In the genomic region with DNA sequence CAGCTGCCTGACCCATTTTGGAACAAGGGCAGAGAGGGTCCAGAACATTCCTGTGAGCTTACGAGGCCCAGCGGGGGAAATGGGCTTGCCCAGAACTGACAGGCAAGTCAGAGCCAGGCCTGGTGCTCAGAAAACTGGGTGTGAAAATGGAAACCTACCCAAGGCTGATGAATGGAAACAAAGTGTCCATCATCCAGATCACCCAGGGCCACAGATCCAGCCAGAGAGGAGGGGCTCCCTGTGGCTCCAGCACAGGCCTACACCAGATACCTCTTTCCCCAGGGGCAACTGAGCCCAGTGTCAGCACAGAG, we compare ENCODE assay signal across 1 cellular context.
TF ChIP-seq lines count a peak whose summit lies in the region.

No MANE protein-coding gene starts in this region.

TF ChIP-seq in SK-N-SH, 30 proteins besides CTCF, POLR2A, EP300 and RAD21 (continued from another document):
- TF ChIP-seq, protein P1, sequence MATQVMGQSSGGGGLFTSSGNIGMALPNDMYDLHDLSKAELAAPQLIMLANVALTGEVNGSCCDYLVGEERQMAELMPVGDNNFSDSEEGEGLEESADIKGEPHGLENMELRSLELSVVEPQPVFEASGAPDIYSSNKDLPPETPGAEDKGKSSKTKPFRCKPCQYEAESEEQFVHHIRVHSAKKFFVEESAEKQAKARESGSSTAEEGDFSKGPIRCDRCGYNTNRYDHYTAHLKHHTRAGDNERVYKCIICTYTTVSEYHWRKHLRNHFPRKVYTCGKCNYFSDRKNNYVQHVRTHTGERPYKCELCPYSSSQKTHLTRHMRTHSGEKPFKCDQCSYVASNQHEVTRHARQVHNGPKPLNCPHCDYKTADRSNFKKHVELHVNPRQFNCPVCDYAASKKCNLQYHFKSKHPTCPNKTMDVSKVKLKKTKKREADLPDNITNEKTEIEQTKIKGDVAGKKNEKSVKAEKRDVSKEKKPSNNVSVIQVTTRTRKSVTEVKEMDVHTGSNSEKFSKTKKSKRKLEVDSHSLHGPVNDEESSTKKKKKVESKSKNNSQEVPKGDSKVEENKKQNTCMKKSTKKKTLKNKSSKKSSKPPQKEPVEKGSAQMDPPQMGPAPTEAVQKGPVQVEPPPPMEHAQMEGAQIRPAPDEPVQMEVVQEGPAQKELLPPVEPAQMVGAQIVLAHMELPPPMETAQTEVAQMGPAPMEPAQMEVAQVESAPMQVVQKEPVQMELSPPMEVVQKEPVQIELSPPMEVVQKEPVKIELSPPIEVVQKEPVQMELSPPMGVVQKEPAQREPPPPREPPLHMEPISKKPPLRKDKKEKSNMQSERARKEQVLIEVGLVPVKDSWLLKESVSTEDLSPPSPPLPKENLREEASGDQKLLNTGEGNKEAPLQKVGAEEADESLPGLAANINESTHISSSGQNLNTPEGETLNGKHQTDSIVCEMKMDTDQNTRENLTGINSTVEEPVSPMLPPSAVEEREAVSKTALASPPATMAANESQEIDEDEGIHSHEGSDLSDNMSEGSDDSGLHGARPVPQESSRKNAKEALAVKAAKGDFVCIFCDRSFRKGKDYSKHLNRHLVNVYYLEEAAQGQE (IDR thresholded peaks at IDR 0.05; ENCODE audit: low read depth, low read length) = no peak
- no peak for TF ChIP-seq TCF12 (IDR thresholded peaks at IDR 0.05)
- TF ChIP-seq SIN3A (IDR thresholded peaks at IDR 0.05; ENCODE audit: borderline replicate concordance, low read depth, low read length) = no peak
- TF ChIP-seq ELF1 (IDR thresholded peaks at IDR 0.05) = no peak
- TF ChIP-seq FOXJ3 (CRISPR knock-in tag; IDR thresholded peaks at IDR 0.05) = no peak
- no peak for TF ChIP-seq MXI1 (IDR thresholded peaks at IDR 0.05; ENCODE audit: low read depth, low read length)
- no peak for TF ChIP-seq SMC3 (IDR thresholded peaks at IDR 0.05; ENCODE audit: low read depth, low read length)
- TF ChIP-seq, protein P2, sequence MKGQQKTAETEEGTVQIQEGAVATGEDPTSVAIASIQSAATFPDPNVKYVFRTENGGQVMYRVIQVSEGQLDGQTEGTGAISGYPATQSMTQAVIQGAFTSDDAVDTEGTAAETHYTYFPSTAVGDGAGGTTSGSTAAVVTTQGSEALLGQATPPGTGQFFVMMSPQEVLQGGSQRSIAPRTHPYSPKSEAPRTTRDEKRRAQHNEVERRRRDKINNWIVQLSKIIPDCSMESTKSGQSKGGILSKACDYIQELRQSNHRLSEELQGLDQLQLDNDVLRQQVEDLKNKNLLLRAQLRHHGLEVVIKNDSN (IDR thresholded peaks at IDR 0.05; ENCODE audit: borderline replicate concordance, low read depth) = no peak
- TF ChIP-seq, protein P3, sequence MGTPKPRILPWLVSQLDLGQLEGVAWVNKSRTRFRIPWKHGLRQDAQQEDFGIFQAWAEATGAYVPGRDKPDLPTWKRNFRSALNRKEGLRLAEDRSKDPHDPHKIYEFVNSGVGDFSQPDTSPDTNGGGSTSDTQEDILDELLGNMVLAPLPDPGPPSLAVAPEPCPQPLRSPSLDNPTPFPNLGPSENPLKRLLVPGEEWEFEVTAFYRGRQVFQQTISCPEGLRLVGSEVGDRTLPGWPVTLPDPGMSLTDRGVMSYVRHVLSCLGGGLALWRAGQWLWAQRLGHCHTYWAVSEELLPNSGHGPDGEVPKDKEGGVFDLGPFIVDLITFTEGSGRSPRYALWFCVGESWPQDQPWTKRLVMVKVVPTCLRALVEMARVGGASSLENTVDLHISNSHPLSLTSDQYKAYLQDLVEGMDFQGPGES (IDR thresholded peaks at IDR 0.05; ENCODE audit: low read depth, low read length) = no peak
- no peak for TF ChIP-seq FOSL2 (IDR thresholded peaks at IDR 0.05; ENCODE audit: borderline replicate concordance, low read depth)
- no peak for TF ChIP-seq NRF1 (IDR thresholded peaks at IDR 0.05; ENCODE audit: low read depth, low read length)
- TF ChIP-seq JUND (IDR thresholded peaks at IDR 0.05) = no peak
- TF ChIP-seq RFX5 (IDR thresholded peaks at IDR 0.05; ENCODE audit: low read length) = no peak
